35 cellular contexts compared by ENCODE assay signal in genomic region chrX:34826964-34827363, GRCh38.
DNase-seq lines count a peak whose midpoint lies in the region; ATAC-seq, FAIRE-seq and TF ChIP-seq lines count a peak whose summit lies in the region.
"Had no signal": no experiment of that assay in that cellular context is flagged by ENCODE, and none has a peak within 500 bp of the region (broad histone marks: within the 10 kb centered on the region; RNA-seq: fewer than 3 reads in every experiment).

No MANE protein-coding gene starts in this region.

- H3K36me3 ChIP-seq in HepG2 (replicated peaks in 1 of 2; ENCODE audit: control insufficient read depth in 1 of 2, insufficient read depth in 2 of 2, low read length in 2 of 2) (no peaks in the 10 kb centered on the region), right lobe of liver (no peaks in the 10 kb centered on the region), astrocyte (ENCODE audit: insufficient read depth, low read length) (no peaks in the 10 kb centered on the region), mesendoderm (ENCODE audit: control insufficient read depth, insufficient read depth, low read length) (no peaks in the 10 kb centered on the region)
- H3K36me3 ChIP-seq: BE2C; BLaER1; BLaER1 treated with 17β-estradiol and CSF1 and Interleukin-3, amounts not matched to agents 10 nM and 100 nM had no signal

- H3K9me3 Mint-ChIP-seq in astrocyte (ENCODE audit: unreplicated experiment), result no peaks in the 10 kb centered on the region
- H3K9me3 Mint-ChIP-seq in stimulated activated naive B cell treated with anti-CD40 and anti-IgM and Interleukin-4, amounts not matched to agents 10 μg/mL and 1 μg/mL and 100 μg/mL, for 72 hours, result peaks cover 0 to 3% of the 10 kb centered on the region in 2 donors

- H3K36me3 Mint-ChIP-seq in astrocyte (ENCODE audit: low read depth, unreplicated experiment), result no peaks in the 10 kb centered on the region
- H3K36me3 Mint-ChIP-seq in stimulated activated naive B cell treated with anti-CD40 and anti-IgM and Interleukin-4, amounts not matched to agents 10 μg/mL and 1 μg/mL and 100 μg/mL, for 72 hours, result no peaks in the 10 kb centered on the region
- H3K36me3 Mint-ChIP-seq: CD14-positive monocyte; CD4-positive, alpha-beta memory T cell; CD4-positive, CD25-positive, alpha-beta regulatory T cell; CD8-positive, alpha-beta memory T cell; CD8-positive, alpha-beta T cell had no signal

- no peak for TF ChIP-seq RAD21 in HepG2 (CRISPR knock-in tag; IDR thresholded peaks at IDR 0.05)

- H3K4me3 Mint-ChIP-seq in astrocyte (ENCODE audit: unreplicated experiment), result no peak overlapping the region
- H3K4me3 Mint-ChIP-seq in stimulated activated naive B cell treated with anti-CD40 and anti-IgM and Interleukin-4, amounts not matched to agents 10 μg/mL and 1 μg/mL and 100 μg/mL, for 72 hours, result no peak overlapping the region
- H3K4me3 Mint-ChIP-seq: B cell; CD14-positive monocyte; CD4-positive, alpha-beta memory T cell; CD4-positive, alpha-beta T cell; CD4-positive, CD25-positive, alpha-beta regulatory T cell; CD8-positive, alpha-beta memory T cell; CD8-positive, alpha-beta T cell had no signal

- H3K4me2 ChIP-seq in HepG2 (ENCODE audit: low read depth, low read length), result no peak overlapping the region
- no peak overlapping the region for H3K4me2 ChIP-seq in astrocyte (ENCODE audit: low read length)
- no peak overlapping the region for H3K4me2 ChIP-seq in mesendoderm (ENCODE audit: low read length)
- H3K4me2 ChIP-seq: A549; BLaER1; BLaER1 treated with 17β-estradiol and CSF1 and Interleukin-3, amounts not matched to agents 10 nM and 100 nM had no signal

- H3K18ac ChIP-seq in mesendoderm (ENCODE audit: low read length), result no peak overlapping the region

- H3K4ac ChIP-seq in mesendoderm (ENCODE audit: low read depth, low read length), result no peak overlapping the region

- H4K20me1 ChIP-seq in HepG2 (ENCODE audit: insufficient read depth, low read length), result no peaks in the 10 kb centered on the region
- H4K20me1 ChIP-seq in astrocyte (ENCODE audit: insufficient read depth, low read length), result no peaks in the 10 kb centered on the region
- H4K20me1 ChIP-seq: BLaER1; BLaER1 treated with 17β-estradiol and CSF1 and Interleukin-3, amounts not matched to agents 10 nM and 100 nM had no signal

- H4K8ac ChIP-seq in mesendoderm (ENCODE audit: low read depth, low read length), result no peak overlapping the region

- H3K4me1 ChIP-seq in HepG2 (ENCODE audit: insufficient read depth, low read length) (no peaks in the 10 kb centered on the region), right lobe of liver (no peaks in the 10 kb centered on the region), astrocyte (ENCODE audit: insufficient read depth, low read length) (no peaks in the 10 kb centered on the region), mesendoderm (ENCODE audit: control insufficient read depth, low read depth, low read length) (no peaks in the 10 kb centered on the region)
- H3K4me1 ChIP-seq: A549; BE2C; BLaER1; BLaER1 treated with 17β-estradiol and CSF1 and Interleukin-3, amounts not matched to agents 10 nM and 100 nM; Caco-2 had no signal

- H3K79me2 ChIP-seq in HepG2 (ENCODE audit: insufficient read depth, low read length) (no peaks in the 10 kb centered on the region), astrocyte (ENCODE audit: insufficient read depth, low read length) (no peaks in the 10 kb centered on the region), mesendoderm (ENCODE audit: control insufficient read depth, insufficient read depth, low read length) (no peaks in the 10 kb centered on the region)

- intact Hi-C loops in HepG2 (cut with micrococcal nuclease; ENCODE audit: unreplicated experiment) (no loop called here), right lobe of liver (cut with DNase I) (no loop called here)

- H3K23ac ChIP-seq in mesendoderm (ENCODE audit: low read length), result no peak overlapping the region

- H3K4me3 ChIP-seq in HepG2 (replicated peaks in 1 of 3; ENCODE audit: insufficient read depth in 1 of 3, low read depth in 2 of 3, low read length in 3 of 3), result no peak overlapping the region
- no peak overlapping the region for H3K4me3 ChIP-seq in right lobe of liver
- no peak overlapping the region for H3K4me3 ChIP-seq in astrocyte (ENCODE audit: insufficient read depth, low read depth, low read length)
- H3K4me3 ChIP-seq in mesendoderm (ENCODE audit: low read length), result no peak overlapping the region
- H3K4me3 ChIP-seq: A549; BLaER1; BLaER1 treated with 17β-estradiol and CSF1 and Interleukin-3, amounts not matched to agents 10 nM and 100 nM had no signal

- H2BK120ac ChIP-seq in mesendoderm (ENCODE audit: low read depth, low read length), result no peak overlapping the region

- TF ChIP-seq EP300 in HepG2 (IDR thresholded peaks at IDR 0.05; ENCODE audit: low read depth in 2 of 2, low read length in 2 of 2) (no peak), HepG2 (CRISPR knock-in tag; IDR thresholded peaks at IDR 0.05; ENCODE audit: borderline replicate concordance) (no peak)

- ATAC-seq in HepG2 (no peak), right lobe of liver (no peak), GM19035 (IDR thresholded peaks at IDR 0.05; ENCODE audit: unreplicated experiment) (no peak)
- no peak for ATAC-seq in stimulated activated naive B cell treated with anti-CD40 and anti-IgM and Interleukin-4, amounts not matched to agents 10 μg/mL and 1 μg/mL and 100 μg/mL, for 72 hours (replicated peaks)
- ATAC-seq: A549; CD8-positive, alpha-beta T cell had no signal

- H3K27ac ChIP-seq in HepG2 (ENCODE audit: extremely low read length, insufficient read depth, low read length) (no peak overlapping the region), right lobe of liver (no peak overlapping the region), astrocyte (ENCODE audit: low read depth, low read length) (no peak overlapping the region), mesendoderm (ENCODE audit: low read depth, low read length) (no peak overlapping the region)
- H3K27ac ChIP-seq: 22Rv1; A549; BLaER1; BLaER1 treated with 17β-estradiol and CSF1 and Interleukin-3, amounts not matched to agents 10 nM and 100 nM; C4-2B had no signal

- no peak overlapping the region for H2AK5ac ChIP-seq in mesendoderm (ENCODE audit: low read length)

- no peak overlapping the region for H2BK5ac ChIP-seq in mesendoderm (ENCODE audit: low read length)

- TF ChIP-seq CTCF in HepG2 (CRISPR knock-in tag; IDR thresholded peaks at IDR 0.05) (no peak), right lobe of liver (IDR thresholded peaks at IDR 0.05) (no peak), astrocyte (IDR thresholded peaks at IDR 0.05; ENCODE audit: insufficient read depth, low read depth, low read length) (no peak)

- H3K9ac ChIP-seq in HepG2 (ENCODE audit: insufficient read depth, low read depth, low read length) (no peak overlapping the region), astrocyte (ENCODE audit: low read length) (no peak overlapping the region), mesendoderm (ENCODE audit: low read length) (no peak overlapping the region)
- H3K9ac ChIP-seq: BLaER1; BLaER1 treated with 17β-estradiol and CSF1 and Interleukin-3, amounts not matched to agents 10 nM and 100 nM had no signal

- H3K27ac Mint-ChIP-seq in astrocyte (ENCODE audit: unreplicated experiment), result no peak overlapping the region
- H3K27ac Mint-ChIP-seq in stimulated activated naive B cell treated with anti-CD40 and anti-IgM and Interleukin-4, amounts not matched to agents 10 μg/mL and 1 μg/mL and 100 μg/mL, for 72 hours, result no peak overlapping the region
- H3K27ac Mint-ChIP-seq: B cell; CD14-positive monocyte; CD4-positive, alpha-beta memory T cell; CD4-positive, alpha-beta T cell; CD4-positive, CD25-positive, alpha-beta regulatory T cell; CD8-positive, alpha-beta memory T cell; CD8-positive, alpha-beta T cell had no signal

- H3K56ac ChIP-seq in mesendoderm (ENCODE audit: low read length), result no peak overlapping the region

- 0% methylated on average over 3 of the region's 3 CpGs for WGBS in HepG2 (ENCODE audit: low lambda C conversion rate)
- 18% methylated on average over 3 of the region's 3 CpGs for WGBS in right lobe of liver (ENCODE audit: insufficient coverage, low coverage, low lambda C conversion rate, missing lambda C conversion rate)
- WGBS in mesendoderm (ENCODE audit: extremely low coverage, insufficient coverage, low lambda C conversion rate), result no CpG with 5 or more reads among the region's 3 CpGs

- in situ Hi-C loops in HepG2 (cut with HindIII; ENCODE audit: extremely low pct_ligation_motif_present, low pct_unique_long_range_greater_than_20kb), result no loop called here

- POLR2A ChIA-PET in HepG2 (lab: Yijun Ruan, JAX), result no interaction called here

- TF ChIP-seq POLR2A in HepG2 (IDR thresholded peaks at IDR 0.05; ENCODE audit: insufficient read depth in 1 of 2, low read depth in 2 of 2, low read length in 2 of 2), result no peak
- TF ChIP-seq POLR2A in right lobe of liver (IDR thresholded peaks at IDR 0.05), result no peak

- CTCF ChIA-PET in HepG2 (lab: Yijun Ruan, JAX; ENCODE audit: low intra/inter-chr PET ratio, low total read pairs), result no interaction called here

- H3K4me1 Mint-ChIP-seq in astrocyte (ENCODE audit: low read depth, unreplicated experiment), result no peaks in the 10 kb centered on the region
- no peaks in the 10 kb centered on the region for H3K4me1 Mint-ChIP-seq in stimulated activated naive B cell treated with anti-CD40 and anti-IgM and Interleukin-4, amounts not matched to agents 10 μg/mL and 1 μg/mL and 100 μg/mL, for 72 hours
- H3K4me1 Mint-ChIP-seq: B cell; CD14-positive monocyte; CD4-positive, alpha-beta memory T cell; CD4-positive, CD25-positive, alpha-beta regulatory T cell; CD8-positive, alpha-beta memory T cell had no signal

- H4K5ac ChIP-seq in mesendoderm (ENCODE audit: low read length), result no peak overlapping the region

- H3K9me3 ChIP-seq in HepG2 (ENCODE audit: low read length), result no peaks in the 10 kb centered on the region
- H3K9me3 ChIP-seq in right lobe of liver, result no peaks in the 10 kb centered on the region
- no peaks in the 10 kb centered on the region for H3K9me3 ChIP-seq in astrocyte (ENCODE audit: insufficient read depth, low read depth, low read length)
- H3K9me3 ChIP-seq: A549; BE2C; BLaER1; BLaER1 treated with 17β-estradiol and CSF1 and Interleukin-3, amounts not matched to agents 10 nM and 100 nM; Caco-2 had no signal

- H3K27me3 ChIP-seq in HepG2 (ENCODE audit: control insufficient read depth in 1 of 2, insufficient read depth in 2 of 2, low read length in 2 of 2), result no peaks in the 10 kb centered on the region
- H3K27me3 ChIP-seq in right lobe of liver, result peaks cover 0 to 3% of the 10 kb centered on the region in 2 donors
- H3K27me3 ChIP-seq in astrocyte (ENCODE audit: insufficient read depth, low read length), result no peaks in the 10 kb centered on the region
- no peaks in the 10 kb centered on the region for H3K27me3 ChIP-seq in mesendoderm (ENCODE audit: insufficient read depth, low read length, poor library complexity)
- H3K27me3 ChIP-seq: BE2C had no signal

- no peaks in the 10 kb centered on the region for H3K79me1 ChIP-seq in mesendoderm (ENCODE audit: low read length)

- no peak for FAIRE-seq in HepG2 (lab: Jason Lieb, UNC)
- peak; percentile 83 for FAIRE-seq in astrocyte (lab: Jason Lieb, UNC)
- FAIRE-seq: A204.1, D721Med had no signal

- H2BK15ac ChIP-seq in mesendoderm (replicated peaks; ENCODE audit: low read depth), result no peak overlapping the region

- H3K27me3 Mint-ChIP-seq in astrocyte (ENCODE audit: low read depth, unreplicated experiment), result no peaks in the 10 kb centered on the region
- H3K27me3 Mint-ChIP-seq in stimulated activated naive B cell treated with anti-CD40 and anti-IgM and Interleukin-4, amounts not matched to agents 10 μg/mL and 1 μg/mL and 100 μg/mL, for 72 hours, result no peaks in the 10 kb centered on the region
- H3K27me3 Mint-ChIP-seq: B cell; CD4-positive, alpha-beta memory T cell; CD4-positive, alpha-beta T cell; CD4-positive, CD25-positive, alpha-beta regulatory T cell had no signal

- DNase-seq in HepG2 (ENCODE audit: low spot score) (no peak), right lobe of liver (no peak), astrocyte (ENCODE audit: low read depth) (no peak), mesendoderm (peak; percentile 28)
- DNase-seq in stimulated activated naive B cell treated with anti-CD40 and anti-IgM and Interleukin-4, amounts not matched to agents 10 μg/mL and 1 μg/mL and 100 μg/mL, for 72 hours, result no peak
- DNase-seq: 8988T; ACHN; AML-193; BE2C; C1 segment of cervical spinal cord; Caco-2; Calu3; CD4-positive, alpha-beta memory T cell; CD4-positive, alpha-beta T cell; CD4-positive, CD25-positive, alpha-beta regulatory T cell; CD8-positive, alpha-beta memory T cell; CD8-positive, alpha-beta T cell; COR-L47; DMS 273 treated with DMSO at 0.1 percent for 48 hours; DMS153; DMS53; DMS79; DMS79 treated with DMSO at 0.1 percent for 48 hours; DND-41; EL had no signal

- no TSS peak for BruUV-seq in HepG2 (replicated peaks; lab: Mats Ljungman, UMichigan)

- no peak overlapping the region for H2AFZ ChIP-seq in HepG2 (ENCODE audit: low read length)
- H2AFZ ChIP-seq in astrocyte (ENCODE audit: low read depth, low read length), result no peak overlapping the region
